19 cellular contexts compared by ENCODE assay signal in genomic region chr22:35737886-35738285, GRCh38. TPM values are rescaled to one million over a fixed set of nuclear protein-coding genes. Genes with fewer than 3 reads are reported as not detected.
"Had no signal": no experiment of that assay in that cellular context is flagged by ENCODE, and none has a peak within 500 bp of the region (broad histone marks: within the 10 kb centered on the region; RNA-seq: fewer than 3 reads in every experiment).

No MANE protein-coding gene starts in this region.

RNA-seq across cellular contexts. Expression of gene APOL5, which starts 20.2 kb away (rescaled TPM):
- total RNA-seq: kidney; left colon; left lung; liver; lower lobe of right lung; mammary epithelial cell; mucosa of gallbladder; naive thymus-derived CD8-positive, alpha-beta T cell; omental fat pad; pancreas; prostate gland; right cardiac atrium; sciatic nerve; thyroid gland; transverse colon; upper lobe of left lung; vagina had no signal
- polyA plus RNA-seq: immature natural killer cell; mammary epithelial cell; naive thymus-derived CD8-positive, alpha-beta T cell; urinary bladder had no signal
